In genomic region chr4:82578935-82579334, GRCh38 we compare ENCODE assay signal across 17 cellular contexts. TPM values are rescaled to one million over a fixed set of nuclear protein-coding genes. Genes with fewer than 3 reads are reported as not detected.
A peak's percentile ranks its signal among the peaks of the same experiment; 100 is the strongest.
DNase-seq lines count a peak whose midpoint lies in the region; ATAC-seq and TF ChIP-seq lines count a peak whose summit lies in the region.
"Had no signal": no experiment of that assay in that cellular context is flagged by ENCODE, and none has a peak within 500 bp of the region (broad histone marks: within the 10 kb centered on the region; RNA-seq: fewer than 3 reads in every experiment).

No MANE protein-coding gene starts in this region.

- no peak overlapping the region for H3K9ac ChIP-seq in KMS-11
- no peak overlapping the region for H3K9ac ChIP-seq in endodermal cell (ENCODE audit: extremely low read depth, low read length, poor library complexity, severe bottlenecking)

- no peak overlapping the region for H3K27ac ChIP-seq in KMS-11
- no peak overlapping the region for H3K27ac ChIP-seq in endodermal cell (ENCODE audit: low read depth, low read length)
- H3K27ac ChIP-seq in tibial artery = no peak overlapping the region

- H3K4me3 ChIP-seq in KMS-11 (IDR thresholded peaks at IDR 0.05; ENCODE audit: insufficient read depth, low read depth, low read length) (no peak overlapping the region), endodermal cell (ENCODE audit: low read length) (no peak overlapping the region), retinal pigment epithelial cell (ENCODE audit: low read length) (no peak overlapping the region), tibial artery (no peak overlapping the region)
- H3K4me3 ChIP-seq: lung had no signal

- TF ChIP-seq CTCF in KMS-11 (conservative IDR thresholded peaks at IDR 0.05; ENCODE audit: low read depth, low read length) (peak; percentile 33; the same call in 1 of the 2 replicates), endodermal cell (conservative IDR thresholded peaks at IDR 0.05) (peak; percentile 76), retinal pigment epithelial cell (conservative IDR thresholded peaks at IDR 0.05; ENCODE audit: low read depth, low read length) (peak; percentile 34), tibial artery (IDR thresholded peaks at IDR 0.05) (no peak)

- H3K9me3 Mint-ChIP-seq in endodermal cell = no peaks in the 10 kb centered on the region
- H3K9me3 Mint-ChIP-seq: activated naive CD4-positive, alpha-beta T cell treated with anti-CD3 and anti-CD28 coated beads, Interleukin-2, amount 10 ng/mL, durations not matched to agents 7 days and 5 days had no signal

- H3K4me1 ChIP-seq in KMS-11 (ENCODE audit: low read depth, poor library complexity, severe bottlenecking) = no peaks in the 10 kb centered on the region
- H3K4me1 ChIP-seq in endodermal cell (ENCODE audit: control insufficient read depth, insufficient read depth, low read length) = peaks cover 8% of the 10 kb centered on the region
- no peaks in the 10 kb centered on the region for H3K4me1 ChIP-seq in tibial artery

- no peaks in the 10 kb centered on the region for H3K27me3 Mint-ChIP-seq in endodermal cell (ENCODE audit: insufficient read depth)

- WGBS in endodermal cell (ENCODE audit: insufficient coverage in 1 of 2, insufficient read length in 1 of 2), 2 experiments = 80 to 90% methylated on average over 1 to 2 of the region's 2 CpGs

- no peaks in the 10 kb centered on the region for H3K27me3 ChIP-seq in KMS-11 (ENCODE audit: insufficient read depth, low read depth)
- no peaks in the 10 kb centered on the region for H3K27me3 ChIP-seq in endodermal cell (ENCODE audit: control insufficient read depth, insufficient read depth, low read length, poor library complexity, severe bottlenecking)
- no peaks in the 10 kb centered on the region for H3K27me3 ChIP-seq in tibial artery

- intact Hi-C loops in tibial artery (cut with DNase I; ENCODE audit: low total_unique reads) = no loop called here

- H3K36me3 ChIP-seq in KMS-11 (ENCODE audit: insufficient read depth) = no peaks in the 10 kb centered on the region
- H3K36me3 ChIP-seq in endodermal cell (ENCODE audit: control insufficient read depth, insufficient read depth, low read length) = no peaks in the 10 kb centered on the region
- no peaks in the 10 kb centered on the region for H3K36me3 ChIP-seq in tibial artery

- no peak overlapping the region for H3K27ac Mint-ChIP-seq in endodermal cell
- H3K27ac Mint-ChIP-seq: activated naive CD4-positive, alpha-beta T cell treated with anti-CD3 and anti-CD28 coated beads, Interleukin-2, amount 10 ng/mL, durations not matched to agents 7 days and 5 days had no signal

- H3K36me3 Mint-ChIP-seq in endodermal cell (ENCODE audit: low read depth) = no peaks in the 10 kb centered on the region
- H3K36me3 Mint-ChIP-seq: activated naive CD4-positive, alpha-beta T cell treated with anti-CD3 and anti-CD28 coated beads, Interleukin-2, amount 10 ng/mL, durations not matched to agents 7 days and 5 days had no signal

- no peak overlapping the region for H3K4me3 Mint-ChIP-seq in endodermal cell
- H3K4me3 Mint-ChIP-seq: activated naive CD4-positive, alpha-beta T cell treated with anti-CD3 and anti-CD28 coated beads, Interleukin-2, amount 10 ng/mL, durations not matched to agents 7 days and 5 days had no signal

- no peak overlapping the region for H2AFZ ChIP-seq in KMS-11 (ENCODE audit: low read depth)

- H3K4me1 Mint-ChIP-seq in endodermal cell = peaks cover 33% of the 10 kb centered on the region
- H3K4me1 Mint-ChIP-seq: activated naive CD4-positive, alpha-beta T cell treated with anti-CD3 and anti-CD28 coated beads, Interleukin-2, amount 10 ng/mL, durations not matched to agents 7 days and 5 days had no signal

- no peaks in the 10 kb centered on the region for H3K79me2 ChIP-seq in KMS-11 (ENCODE audit: insufficient read depth, low read depth)

- no peaks in the 10 kb centered on the region for H4K20me1 ChIP-seq in KMS-11 (ENCODE audit: insufficient read depth)

- DNase-seq in DMS53 (lab: John Stamatoyannopoulos, UW) (peak; percentile 35), DMS53 treated with DMSO at 0.1 percent for 48 hours (lab: John Stamatoyannopoulos, UW; ENCODE audit: unreplicated experiment) (no peak), endodermal cell (peak; percentile 76), retinal pigment epithelial cell (ENCODE audit: low read depth) (no peak), tibial artery (no peak)
- DNase-seq: activated naive CD4-positive, alpha-beta T cell treated with anti-CD3 and anti-CD28 coated beads, Interleukin-2, amount 10 ng/mL, durations not matched to agents 7 days and 5 days; caudate nucleus; hypothalamus; KG1; NCI-H187; NCI-H82; stimulated activated CD4-positive, alpha-beta T cell treated with anti-CD3 and anti-CD28 coated beads, Interleukin-12 subunit alpha, Interleukin-12 subunit beta, amount 100 ng/mL, for 4 hours; substantia nigra had no signal

- ATAC-seq in GM21447 (IDR thresholded peaks at IDR 0.05; ENCODE audit: unreplicated experiment) (no peak), HG03108 (IDR thresholded peaks at IDR 0.05; ENCODE audit: unreplicated experiment) (no peak)

- no peak overlapping the region for H3K4me2 ChIP-seq in KMS-11

- H3K9me3 ChIP-seq in endodermal cell (ENCODE audit: control insufficient read depth, low read length) (no peaks in the 10 kb centered on the region), tibial artery (no peaks in the 10 kb centered on the region)

RNA-seq across cellular contexts. Expression of gene TMEM150C, which starts 17.1 kb away (rescaled TPM):
- 10 to 100 TPM; 29.3 to 32.8 TPM for total RNA-seq in endodermal cell
- polyA plus RNA-seq in endodermal cell (2013, experiment 1 of 2) = 18.1 TPM
- polyA plus RNA-seq in endodermal cell (2013, experiment 2 of 2) = 18.1 TPM

Comparison
In these comparisons a context has a peak if more than half of its experiments do, and no peak if none do; other contexts are left out.
1. DNase-seq: peak in DMS53 (single experiment) and endodermal cell (single experiment); none in DMS53 treated with DMSO at 0.1 percent for 48 hours (single experiment), retinal pigment epithelial cell (single experiment) and tibial artery (0 of 2).
2. CTCF ChIP-seq: peak in KMS-11 (single experiment), endodermal cell (single experiment) and retinal pigment epithelial cell (single experiment); none in tibial artery (0 of 2).